In genomic region chr6:108114861-108115597, GRCh38 we compare ENCODE assay signal across 8 cellular contexts. TPM values are rescaled to one million over a fixed set of nuclear protein-coding genes. Genes with fewer than 3 reads are reported as not detected.
DNase-seq lines count a peak whose midpoint lies in the region; ATAC-seq and TF ChIP-seq lines count a peak whose summit lies in the region.

No MANE protein-coding gene starts in this region.

- H3K4me3 ChIP-seq in SK-N-SH (ENCODE audit: low read depth in 2 of 2, low read length in 1 of 2) (peak overlapping the region; percentile 44 to 48), lung (no peak overlapping the region), suprapubic skin (peak overlapping the region; percentile 48)

- H3K27me3 ChIP-seq in SK-N-SH (ENCODE audit: insufficient read depth) (peaks cover 41% of the 10 kb centered on the region), lung (ENCODE audit: control insufficient read depth, insufficient read depth) (no peaks in the 10 kb centered on the region), suprapubic skin (peaks cover 81% of the 10 kb centered on the region)

- CTCF ChIA-PET in SK-N-SH (lab: Yijun Ruan, JAX), result interaction anchor here (0.6 to 8.1 kb wide), 35 partner anchors 10 to 959 kb away, joined by 3 to 111 read pairs (median 4); no protein-coding TSS in a partner anchor

- H3K27ac ChIP-seq in SK-N-SH (ENCODE audit: low read depth in 2 of 2, low read length in 1 of 2) (no peak overlapping the region), lung (ENCODE audit: low read depth in 1 of 2, low read length in 1 of 2) (no peak overlapping the region), suprapubic skin (no peak overlapping the region)

- peak; percentile 78 for DNase-seq in activated CD4-positive, alpha-beta T cell treated with anti-CD3 and anti-CD28 coated beads, Interleukin-2, amount 10 ng/mL, durations not matched to agents 24 days and 14 days
- no peak for DNase-seq in activated CD4-positive, alpha-beta T cell treated with anti-CD3 and anti-CD28 coated beads for 1 hour
- peak; percentile 80 for DNase-seq in SK-N-SH
- DNase-seq in dermis blood vessel endothelial cell, result peak; percentile 82
- peak; percentile 55 for DNase-seq in lung (ENCODE audit: low spot score)
- DNase-seq in suprapubic skin (ENCODE audit: low spot score in 2 of 2), result peak; percentile 69 to 85
- no peak for DNase-seq in NCI-H187 (lab: John Stamatoyannopoulos, UW)

- WGBS in SK-N-SH (ENCODE audit: low lambda C conversion rate), result 16% methylated on average over 48 of the region's 49 CpGs
- WGBS in lung, 2 donors, result 1 to 3% methylated on average over 49 of the region's 49 CpGs
- 3% methylated on average over 47 of the region's 49 CpGs for WGBS in suprapubic skin

- peak overlapping the region; percentile 59 for H3K4me2 ChIP-seq in SK-N-SH

- H3F3A ChIP-seq in SK-N-SH (replicated peaks; ENCODE audit: insufficient read depth), result peaks cover 5% of the 10 kb centered on the region

- H4K20me1 ChIP-seq in SK-N-SH (ENCODE audit: insufficient read depth), result no peaks in the 10 kb centered on the region

- 0 out of 2 replicates have a peak, but pooled peaks have one; percentile 14 for TF ChIP-seq RAD21 in SK-N-SH (IDR thresholded peaks at IDR 0.05; ENCODE audit: low read length)

- POLR2A ChIA-PET in SK-N-SH (lab: Yijun Ruan, JAX), result no interaction called here

- ATAC-seq in lung (ENCODE audit: insufficient read depth, low FRiP score), result no peak
- ATAC-seq in HG02885 (IDR thresholded peaks at IDR 0.05; ENCODE audit: poor library complexity, unreplicated experiment), result no peak

- TF ChIP-seq EP300 in SK-N-SH (IDR thresholded peaks at IDR 0.05; ENCODE audit: borderline replicate concordance in 1 of 2, low read depth in 1 of 2, low read length in 1 of 2), result no peak
- no peak for TF ChIP-seq EP300 in suprapubic skin (IDR thresholded peaks at IDR 0.05)

- no peaks in the 10 kb centered on the region for H3K79me2 ChIP-seq in SK-N-SH (ENCODE audit: insufficient read depth)

- intact Hi-C loops in activated CD4-positive, alpha-beta T cell treated with anti-CD3 and anti-CD28 coated beads, Interleukin-2, amount 10 ng/mL, durations not matched to agents 24 days and 14 days (cut with micrococcal nuclease), result loop anchor here (1.0 to 5.0 kb wide), 2 partner anchors 411 to 623 kb away; partner anchors contain the start of gene SOBP

- peak overlapping the region; percentile 61 for H3K27ac Mint-ChIP-seq in activated CD4-positive, alpha-beta T cell treated with anti-CD3 and anti-CD28 coated beads, Interleukin-2, amount 10 ng/mL, durations not matched to agents 24 days and 14 days

- no peak overlapping the region for H3K9ac ChIP-seq in SK-N-SH

- H3K4me1 Mint-ChIP-seq in activated CD4-positive, alpha-beta T cell treated with anti-CD3 and anti-CD28 coated beads, Interleukin-2, amount 10 ng/mL, durations not matched to agents 24 days and 14 days, result peaks cover 37% of the 10 kb centered on the region

- peaks cover 82% of the 10 kb centered on the region for H3K27me3 Mint-ChIP-seq in activated CD4-positive, alpha-beta T cell treated with anti-CD3 and anti-CD28 coated beads, Interleukin-2, amount 10 ng/mL, durations not matched to agents 24 days and 14 days

- H3K9me3 ChIP-seq in SK-N-SH (no peaks in the 10 kb centered on the region), lung (ENCODE audit: control insufficient read depth in 2 of 2, insufficient read depth in 1 of 2, low read length in 1 of 2) (peaks cover 0 to 2% of the 10 kb centered on the region in 2 donors), suprapubic skin (no peaks in the 10 kb centered on the region)

- H3K9me3 Mint-ChIP-seq in activated CD4-positive, alpha-beta T cell treated with anti-CD3 and anti-CD28 coated beads, Interleukin-2, amount 10 ng/mL, durations not matched to agents 24 days and 14 days, result no peaks in the 10 kb centered on the region

- H3K9me2 ChIP-seq in SK-N-SH, result no peaks in the 10 kb centered on the region

- H3K4me3 Mint-ChIP-seq in activated CD4-positive, alpha-beta T cell treated with anti-CD3 and anti-CD28 coated beads, Interleukin-2, amount 10 ng/mL, durations not matched to agents 24 days and 14 days, result peak overlapping the region; percentile 78

- TF ChIP-seq POLR2A in suprapubic skin (IDR thresholded peaks at IDR 0.05), result no peak

- H3K36me3 ChIP-seq in SK-N-SH (replicated peaks in 1 of 2; ENCODE audit: control insufficient read depth in 1 of 2, insufficient read depth in 2 of 2, low read length in 1 of 2) (no peaks in the 10 kb centered on the region), lung (ENCODE audit: control insufficient read depth in 2 of 2, insufficient read depth in 2 of 2, low read length in 2 of 2) (no peaks in the 10 kb centered on the region), suprapubic skin (no peaks in the 10 kb centered on the region)

- peak; percentile 12; the same call in 1 of the 2 replicates for TF ChIP-seq CTCF in SK-N-SH (IDR thresholded peaks at IDR 0.05)
- no peak for TF ChIP-seq CTCF in lung (IDR thresholded peaks at IDR 0.05; ENCODE audit: control extremely low read depth, extremely low read depth)
- no peak for TF ChIP-seq CTCF in suprapubic skin (IDR thresholded peaks at IDR 0.05)

- H3K36me3 Mint-ChIP-seq in activated CD4-positive, alpha-beta T cell treated with anti-CD3 and anti-CD28 coated beads, Interleukin-2, amount 10 ng/mL, durations not matched to agents 24 days and 14 days (ENCODE audit: low read depth), result peaks cover 6% of the 10 kb centered on the region

- H3K4me1 ChIP-seq in SK-N-SH (ENCODE audit: control insufficient read depth in 1 of 2, insufficient read depth in 2 of 2, low read depth in 1 of 2, low read length in 1 of 2) (peaks cover 0 to 38% of the 10 kb centered on the region in 2 experiments; a peak in 2 of 4 replicates), lung (ENCODE audit: control insufficient read depth in 2 of 2, insufficient read depth in 2 of 2, low read length in 2 of 2) (peaks cover 0 to 16% of the 10 kb centered on the region in 2 donors), suprapubic skin (peaks cover 62% of the 10 kb centered on the region)

- H2AFZ ChIP-seq in SK-N-SH (ENCODE audit: low read depth), result peak overlapping the region; percentile 18; the same call in 1 of the 2 replicates

TF ChIP-seq in SK-N-SH, 30 proteins besides CTCF, POLR2A, EP300 and RAD21:
- TF ChIP-seq FOXJ3 (CRISPR knock-in tag; IDR thresholded peaks at IDR 0.05), result no peak
- no peak for TF ChIP-seq TAF1 (IDR thresholded peaks at IDR 0.05; ENCODE audit: borderline replicate concordance, low read depth, low read length)
- TF ChIP-seq RFX5 (IDR thresholded peaks at IDR 0.05; ENCODE audit: low read length), result no peak
- no peak for TF ChIP-seq POLR2AphosphoS5 (IDR thresholded peaks at IDR 0.05; ENCODE audit: low read depth, low read length)
- no peak for TF ChIP-seq NFIC (IDR thresholded peaks at IDR 0.05; ENCODE audit: borderline replicate concordance)
- TF ChIP-seq GATA2 (CRISPR knock-in tag; IDR thresholded peaks at IDR 0.05), result no peak
- TF ChIP-seq PBX3 (IDR thresholded peaks at IDR 0.05), result no peak
- TF ChIP-seq NRF1 (IDR thresholded peaks at IDR 0.05; ENCODE audit: low read depth, low read length), result no peak
- no peak for TF ChIP-seq GABPA (IDR thresholded peaks at IDR 0.05; ENCODE audit: low read depth)
- TF ChIP-seq JUND (IDR thresholded peaks at IDR 0.05), result no peak
- TF ChIP-seq MAX (IDR thresholded peaks at IDR 0.05; ENCODE audit: low read depth), result no peak
- TF ChIP-seq MXI1 (IDR thresholded peaks at IDR 0.05; ENCODE audit: low read depth, low read length), result no peak
- TF ChIP-seq SMC3 (IDR thresholded peaks at IDR 0.05; ENCODE audit: low read depth, low read length), result no peak
- TF ChIP-seq CHD2 (IDR thresholded peaks at IDR 0.05; ENCODE audit: low read length, partially characterized antibody), result no peak
- TF ChIP-seq USF2 (IDR thresholded peaks at IDR 0.05; ENCODE audit: borderline replicate concordance, low read depth, low read length), result no peak
- TF ChIP-seq FOXM1 (IDR thresholded peaks at IDR 0.05; ENCODE audit: low read depth), result no peak
TF ChIP-seq in SK-N-SH: peak in this region for 0.

RNA-seq across cellular contexts. Expression of gene OSTM1, which starts 40.5 kb away (rescaled TPM):
- total RNA-seq in activated CD4-positive, alpha-beta T cell treated with anti-CD3 and anti-CD28 coated beads, Interleukin-2, amount 10 ng/mL, durations not matched to agents 24 days and 14 days, result 14.6 and 16.8 TPM in 2 replicates
- 10.1 and 12.9 TPM in 2 replicates for polyA plus RNA-seq in SK-N-SH (2012; rRNA removed)
- 12.3 and 12.4 TPM in 2 replicates for polyA plus RNA-seq in SK-N-SH (2012; cell fraction: cytosol; rRNA removed)
- polyA plus RNA-seq in SK-N-SH (2012; cell fraction: nucleus; rRNA removed), result 14.9 and 22.1 TPM in 2 replicates
- 31.1 and 37.1 TPM in 2 replicates for total RNA-seq in dermis blood vessel endothelial cell
- 10 to 100 TPM; 18.1 to 64.3 TPM for total RNA-seq in lung
- 10 to 100 TPM; 18.9 to 33.0 TPM for polyA plus RNA-seq in lung
- 10 to 100 TPM; 26.9 to 44.5 (median 38.2) TPM for total RNA-seq in suprapubic skin

RNA-seq across cellular contexts. Expression of gene NR2E1, which starts 50.8 kb away (rescaled TPM):
- total RNA-seq in activated CD4-positive, alpha-beta T cell treated with anti-CD3 and anti-CD28 coated beads, Interleukin-2, amount 10 ng/mL, durations not matched to agents 24 days and 14 days, result not detected in 2 replicates
- polyA plus RNA-seq in SK-N-SH (2012; rRNA removed) (not detected in 2 replicates), lung (under 1 TPM in 1 of 2 donors, not detected in 1; 0.01 TPM)
- not detected in 2 replicates for polyA plus RNA-seq in SK-N-SH (2012; cell fraction: cytosol; rRNA removed)
- not detected in 2 replicates for polyA plus RNA-seq in SK-N-SH (2012; cell fraction: nucleus; rRNA removed)
- total RNA-seq in dermis blood vessel endothelial cell (not detected in 2 replicates), lung (not detected), suprapubic skin (under 1 TPM in 1 of 4 donors, not detected in 3; 0.38 TPM)

Comparison
In these comparisons a context has a peak if more than half of its experiments do, and no peak if none do; other contexts are left out.
1. DNase-seq: peak in activated CD4-positive, alpha-beta T cell treated with anti-CD3 and anti-CD28 coated beads, Interleukin-2, amount 10 ng/mL, durations not matched to agents 24 days and 14 days (single experiment), SK-N-SH (single experiment), dermis blood vessel endothelial cell (single experiment), lung (single experiment) and suprapubic skin (2 of 2); none in activated CD4-positive, alpha-beta T cell treated with anti-CD3 and anti-CD28 coated beads for 1 hour (single experiment) and NCI-H187 (0 of 2).